In genomic region chr6:30723843-30724741, GRCh38 we compare ENCODE assay signal across 6 cellular contexts. TPM values are rescaled to one million over a fixed set of nuclear protein-coding genes. Genes with fewer than 3 reads are reported as not detected.
DNase-seq lines count a peak whose midpoint lies in the region; ATAC-seq and TF ChIP-seq lines count a peak whose summit lies in the region.
"Not testable (repeated sequence)": the region's sequence is repeated elsewhere in the genome, so short reads cannot be mapped to it uniquely, and the experiment has no call there.

No MANE protein-coding gene starts in this region.

- H3K36me3 ChIP-seq in Panc1 (ENCODE audit: control insufficient read depth, insufficient read depth, low read length) (peaks cover 29% of the 10 kb centered on the region), vagina (peaks cover 0 to 57% of the 10 kb centered on the region in 2 donors)

- H3K27ac ChIP-seq in Panc1 (ENCODE audit: low read length) = peak overlapping the region; percentile 66
- peak overlapping the region; percentile 95 for H3K27ac ChIP-seq in epithelial cell of prostate
- H3K27ac ChIP-seq in vagina = peak overlapping the region; percentile 2

- in situ Hi-C loops in Panc1 (cut with HindIII; ENCODE audit: low pct_unique_long_range_greater_than_20kb, low sequenced_read_pairs) = not testable (repeated sequence)

- not testable (repeated sequence) for H3K27me3 Mint-ChIP-seq in activated naive CD4-positive, alpha-beta T cell treated with anti-CD3 and anti-CD28 coated beads, Interleukin-2, amount 10 ng/mL, durations not matched to agents 7 days and 5 days; nephron (ENCODE audit: low read depth)

- TSS peak; percentile 85 for BruUV-seq in Panc1 (replicated peaks; lab: Mats Ljungman, UMichigan)

- CTCF ChIA-PET in Panc1 (lab: Charles Lee) = not testable (repeated sequence)
- CTCF ChIA-PET in activated naive CD4-positive, alpha-beta T cell treated with anti-CD3 and anti-CD28 coated beads, Interleukin-2, amount 10 ng/mL, durations not matched to agents 7 days and 5 days (lab: Charles Lee) = interaction anchor here (1.2 to 12.3 kb wide), 5 partner anchors 12 to 83 kb away, joined by 3 to 285 read pairs (median 8); no protein-coding TSS in a partner anchor

- not testable (repeated sequence) for H3K9me3 Mint-ChIP-seq in activated naive CD4-positive, alpha-beta T cell treated with anti-CD3 and anti-CD28 coated beads, Interleukin-2, amount 10 ng/mL, durations not matched to agents 7 days and 5 days; nephron

- TF ChIP-seq POLR2A in vagina (IDR thresholded peaks at IDR 0.05) = not testable (repeated sequence)

- H3K9me3 ChIP-seq in Panc1 (ENCODE audit: control insufficient read depth, insufficient read depth, low read depth, low read length); vagina: not testable (repeated sequence)

- peaks cover 55% of the 10 kb centered on the region for H3K4me1 Mint-ChIP-seq in activated naive CD4-positive, alpha-beta T cell treated with anti-CD3 and anti-CD28 coated beads, Interleukin-2, amount 10 ng/mL, durations not matched to agents 7 days and 5 days
- peaks cover 46% of the 10 kb centered on the region for H3K4me1 Mint-ChIP-seq in nephron

- not testable (repeated sequence) for ATAC-seq in Panc1

- peak; percentile 6; the same call in 1 of the 2 replicates for TF ChIP-seq CTCF in Panc1 (IDR thresholded peaks at IDR 0.05)
- TF ChIP-seq CTCF in nephron (IDR thresholded peaks at IDR 0.05; ENCODE audit: unreplicated experiment in 3 of 3); vagina (IDR thresholded peaks at IDR 0.05): not testable (repeated sequence)

- intact Hi-C loops in Panc1 (cut with micrococcal nuclease; ENCODE audit: unreplicated experiment) = not testable (repeated sequence)
- intact Hi-C loops in vagina (cut with DNase I) = loop anchor here (5.0 kb wide), 1 partner anchor 237 kb away; the partner anchor contains the start of gene HLA-E

- peaks cover 31% of the 10 kb centered on the region for H3K4me1 ChIP-seq in Panc1 (ENCODE audit: control insufficient read depth, insufficient read depth, low read length)
- peaks cover 57% of the 10 kb centered on the region for H3K4me1 ChIP-seq in vagina

- POLR2A ChIA-PET in Panc1 (lab: Charles Lee) = interaction anchor here (0.7 kb wide), 1 partner anchor 99 kb away, joined by 5 read pairs; no protein-coding TSS in a partner anchor

- peak; percentile 46 for DNase-seq in EH (ENCODE audit: low read depth)
- not testable (repeated sequence) for DNase-seq in Panc1 (ENCODE audit: low read depth, low spot score); activated naive CD4-positive, alpha-beta T cell treated with anti-CD3 and anti-CD28 coated beads, Interleukin-2, amount 10 ng/mL, durations not matched to agents 7 days and 5 days; epithelial cell of prostate (ENCODE audit: low read depth, low spot score); vagina (ENCODE audit: extremely low spot score in 2 of 2)

- H3K27me3 ChIP-seq in Panc1 (ENCODE audit: control insufficient read depth, insufficient read depth, low read length); vagina: not testable (repeated sequence)

- peak overlapping the region; percentile 80 for H3K27ac Mint-ChIP-seq in activated naive CD4-positive, alpha-beta T cell treated with anti-CD3 and anti-CD28 coated beads, Interleukin-2, amount 10 ng/mL, durations not matched to agents 7 days and 5 days
- peak overlapping the region; percentile 0 to 99 (median 83) for H3K27ac Mint-ChIP-seq in nephron

- H3K36me3 Mint-ChIP-seq in activated naive CD4-positive, alpha-beta T cell treated with anti-CD3 and anti-CD28 coated beads, Interleukin-2, amount 10 ng/mL, durations not matched to agents 7 days and 5 days = peaks cover 71% of the 10 kb centered on the region
- H3K36me3 Mint-ChIP-seq in nephron (ENCODE audit: low read depth) = peaks cover 59% of the 10 kb centered on the region

- not testable (repeated sequence) for H3K4me3 ChIP-seq in Panc1 (ENCODE audit: low read depth in 2 of 2, low read length in 2 of 2); vagina

- peak overlapping the region; percentile 88 for H3K4me3 Mint-ChIP-seq in activated naive CD4-positive, alpha-beta T cell treated with anti-CD3 and anti-CD28 coated beads, Interleukin-2, amount 10 ng/mL, durations not matched to agents 7 days and 5 days
- peak overlapping the region; percentile 99 for H3K4me3 Mint-ChIP-seq in nephron

RNA-seq across cellular contexts. Expression of gene TUBB, which starts 3.9 kb away (rescaled TPM):
- total RNA-seq in Panc1 (2021; ENCODE audit: unreplicated experiment) (853 TPM), vagina (293 TPM)
- 1,083 TPM for polyA plus RNA-seq in Panc1 (2012; ENCODE audit: insufficient read length)

RNA-seq across cellular contexts. Expression of gene MDC1, which starts 7.0 kb away (rescaled TPM):
- 68.6 TPM for total RNA-seq in Panc1 (2021; ENCODE audit: unreplicated experiment)
- 36.0 TPM for polyA plus RNA-seq in Panc1 (2012; ENCODE audit: insufficient read length)
- 12.3 TPM for total RNA-seq in vagina

RNA-seq across cellular contexts. Expression of gene FLOT1, which starts 18.4 kb away (rescaled TPM):
- total RNA-seq in Panc1 (2021; ENCODE audit: unreplicated experiment) (176 TPM), vagina (165 TPM)
- 221 TPM for polyA plus RNA-seq in Panc1 (2012; ENCODE audit: insufficient read length)

RNA-seq across cellular contexts. Expression of gene IER3, which starts 20.3 kb away (rescaled TPM):
- total RNA-seq in Panc1 (2021; ENCODE audit: unreplicated experiment) (106 TPM), vagina (40.5 TPM)
- 166 TPM for polyA plus RNA-seq in Panc1 (2012; ENCODE audit: insufficient read length)

RNA-seq across cellular contexts. Expression of gene NRM, which starts 33.3 kb away (rescaled TPM):
- total RNA-seq in Panc1 (2021; ENCODE audit: unreplicated experiment) = 21.9 TPM
- 26.9 TPM for polyA plus RNA-seq in Panc1 (2012; ENCODE audit: insufficient read length)
- total RNA-seq in vagina = 6.1 TPM

Comparison
In these comparisons a context has a peak if more than half of its experiments do, and no peak if none do; other contexts are left out.
1. H3K27ac ChIP-seq: peak in every context shown above with its lines; median percentile 95 in epithelial cell of prostate; 66 in Panc1; 2 in vagina.